21 cellular contexts compared by ENCODE assay signal in genomic region chr13:111955412-111955769, GRCh38.
"Had no signal": no experiment of that assay in that cellular context is flagged by ENCODE, and none has a peak within 500 bp of the region (broad histone marks: within the 10 kb centered on the region; RNA-seq: fewer than 3 reads in every experiment).

No MANE protein-coding gene starts in this region.

- H3K4me1 Mint-ChIP-seq: activated naive CD4-positive, alpha-beta T cell treated with anti-CD3 and anti-CD28 coated beads, Interleukin-2, amount 10 ng/mL, durations not matched to agents 7 days and 5 days; naive thymus-derived CD4-positive, alpha-beta T cell; T-cell had no signal

- H3K4me1 ChIP-seq: foreskin keratinocyte, lower lobe of right lung, neural progenitor cell, prostate gland, upper lobe of left lung had no signal

- H3K9ac ChIP-seq: neural progenitor cell had no signal

- DNase-seq: activated CD8-positive, alpha-beta memory T cell treated with anti-CD3 and anti-CD28 coated beads, Interleukin-2, amount 50 U/mL, for 48 hours; activated naive CD4-positive, alpha-beta T cell treated with anti-CD3 and anti-CD28 coated beads, Interleukin-2, amount 10 ng/mL, durations not matched to agents 7 days and 5 days; activated T-cell treated with anti-CD3 and anti-CD28 coated beads, Interleukin-2, amount 50 U/mL, for 4 hours; amygdala; cerebellar nuclear complex; cortex of kidney; effector CD4-positive, alpha-beta T cell; erythroblast; foreskin keratinocyte; left colon; lower lobe of right lung; naive thymus-derived CD4-positive, alpha-beta T cell; stimulated activated CD4-positive, alpha-beta T cell treated with anti-CD3 and anti-CD28 coated beads, Interleukin-4, amount 100 ng/mL, for 24 hours; stimulated activated naive CD4-positive, alpha-beta T cell treated with Interleukin-2 at 50 U/mL for 16 hours; T-cell; upper lobe of left lung had no signal

- H3K4me3 ChIP-seq: lower lobe of right lung, neural progenitor cell, prostate gland, upper lobe of left lung had no signal

- H3K9me3 ChIP-seq: lower lobe of right lung, prostate gland had no signal

- ATAC-seq: activated T-cell treated with anti-CD3 and anti-CD28 coated beads, Interleukin-2, amount 50 U/mL, for 4 hours; foreskin keratinocyte; left colon; lower lobe of right lung; naive thymus-derived CD4-positive, alpha-beta T cell; T-cell had no signal

- H3K27ac Mint-ChIP-seq: activated naive CD4-positive, alpha-beta T cell treated with anti-CD3 and anti-CD28 coated beads, Interleukin-2, amount 10 ng/mL, durations not matched to agents 7 days and 5 days; activated T-helper 2 cell treated with anti-CD3 and anti-CD28 coated beads, Interferon-gamma antibody, Interleukin-2, Interleukin-4, amounts not matched to agents 10 μg/mL and 5 μg/mL and 100 μg/mL, durations not matched to agents 14 hours and 24 hours and 36 hours; naive thymus-derived CD4-positive, alpha-beta T cell; neural progenitor cell; T-cell; T-helper 2 cell treated with Interferon-gamma antibody and Interleukin-4, amounts not matched to agents 5 μg/mL and 100 μg/mL, for 36 hours had no signal

- H3K27me3 Mint-ChIP-seq: activated naive CD4-positive, alpha-beta T cell treated with anti-CD3 and anti-CD28 coated beads, Interleukin-2, amount 10 ng/mL, durations not matched to agents 7 days and 5 days had no signal

- H3K27ac ChIP-seq: foreskin keratinocyte, lower lobe of right lung, neural progenitor cell, prostate gland, upper lobe of left lung, VCaP had no signal

- H2AFZ ChIP-seq: neural progenitor cell had no signal

- H3K36me3 Mint-ChIP-seq: activated naive CD4-positive, alpha-beta T cell treated with anti-CD3 and anti-CD28 coated beads, Interleukin-2, amount 10 ng/mL, durations not matched to agents 7 days and 5 days; naive thymus-derived CD4-positive, alpha-beta T cell; T-cell had no signal

- H3K9me3 Mint-ChIP-seq: activated T-cell treated with anti-CD3 and anti-CD28 coated beads, Interleukin-2, amount 50 U/mL, for 4 hours; activated T-helper 2 cell treated with anti-CD3 and anti-CD28 coated beads, Interferon-gamma antibody, Interleukin-2, Interleukin-4, amounts not matched to agents 10 μg/mL and 5 μg/mL and 100 μg/mL, durations not matched to agents 14 hours and 24 hours and 36 hours had no signal

- H3K4me3 Mint-ChIP-seq: activated naive CD4-positive, alpha-beta T cell treated with anti-CD3 and anti-CD28 coated beads, Interleukin-2, amount 10 ng/mL, durations not matched to agents 7 days and 5 days; activated T-cell treated with anti-CD3 and anti-CD28 coated beads, Interleukin-2, amount 50 U/mL, for 4 hours; naive thymus-derived CD4-positive, alpha-beta T cell; neural progenitor cell; T-cell; T-helper 2 cell treated with Interferon-gamma antibody and Interleukin-4, amounts not matched to agents 5 μg/mL and 100 μg/mL, for 36 hours had no signal

- H3K27me3 ChIP-seq: foreskin keratinocyte, neural progenitor cell, upper lobe of left lung had no signal

- H3K36me3 ChIP-seq: lower lobe of right lung, neural progenitor cell, prostate gland, upper lobe of left lung had no signal

- H3K4me2 ChIP-seq: neural progenitor cell had no signal
